29 cellular contexts compared by ENCODE assay signal in genomic region chr12:117733292-117733805, GRCh38.
"Had no signal": no experiment of that assay in that cellular context is flagged by ENCODE, and none has a peak within 500 bp of the region (broad histone marks: within the 10 kb centered on the region; RNA-seq: fewer than 3 reads in every experiment).

No MANE protein-coding gene starts in this region.

- H3K4me2 ChIP-seq: hepatocyte, smooth muscle cell had no signal

- DNase-seq: activated CD4-positive, alpha-beta T cell treated with anti-CD3 and anti-CD28 coated beads for 48 hours; activated CD4-positive, alpha-beta T cell treated with anti-CD3 and anti-CD28 coated beads, Interleukin-2, amount 50 U/mL, for 48 hours; activated CD8-positive, alpha-beta memory T cell treated with anti-CD3 and anti-CD28 coated beads for 24 hours; activated effector memory CD4-positive, alpha-beta T cell treated with anti-CD3 and anti-CD28 coated beads, Interleukin-2, amount 50 U/mL, for 16 hours; activated naive CD4-positive, alpha-beta T cell treated with anti-CD3 and anti-CD28 coated beads for 36 hours; activated naive CD8-positive, alpha-beta T cell treated with anti-CD3 and anti-CD28 coated beads, Interleukin-2, amount 10 ng/mL, durations not matched to agents 7 days and 5 days; islet precursor cell; left ventricle myocardium inferior; naive B cell; nephron progenitor cell; nucleus accumbens; psoas muscle; stimulated activated CD4-positive, alpha-beta T cell treated with anti-CD3 and anti-CD28 coated beads, Interleukin-1b, Interleukin-23, amount 100 ng/mL, for 48 hours; stimulated activated CD4-positive, alpha-beta T cell treated with anti-CD3 and anti-CD28 coated beads, Interleukin-4, amount 100 ng/mL, for 4 hours; stimulated activated CD8-positive, alpha-beta memory T cell treated with anti-CD3 and anti-CD28 coated beads, Interleukin-4, amount 100 ng/mL, for 48 hours; stimulated activated naive CD8-positive, alpha-beta T cell treated with anti-CD3 and anti-CD28 coated beads, Interleukin-15, amount 100 ng/mL, for 72 hours; T1000; WERI-Rb-1 had no signal

- H2AFZ ChIP-seq: hepatocyte, parathyroid adenoma had no signal

- H3K27me3 ChIP-seq: ascending aorta, cardiac muscle cell, gastroesophageal sphincter, hepatocyte, upper lobe of left lung had no signal

- H3K79me2 ChIP-seq: hepatocyte, parathyroid adenoma had no signal

- ATAC-seq: activated CD4-positive, CD25-positive, alpha-beta regulatory T cell treated with anti-CD3 and anti-CD28 coated beads, Interleukin-2, amount 50 U/mL, for 24 hours; gastroesophageal sphincter; psoas muscle; stimulated activated memory B cell treated with anti-CD40 and anti-IgM and Interleukin-4, amounts not matched to agents 10 μg/mL and 1 μg/mL and 100 μg/mL, for 72 hours; stimulated activated naive CD8-positive, alpha-beta T cell treated with anti-CD3 and anti-CD28 coated beads, Interleukin-15, amount 100 ng/mL, for 72 hours had no signal

- H3K9ac ChIP-seq: parathyroid adenoma had no signal

- FAIRE-seq: endothelial cell of umbilical vein had no signal

- H3K36me3 ChIP-seq: ascending aorta, cardiac muscle cell, gastroesophageal sphincter, left ventricle myocardium inferior, upper lobe of left lung, WERI-Rb-1 had no signal

- H3K27ac ChIP-seq: ascending aorta, cardiac muscle cell, gastroesophageal sphincter, hepatocyte, left ventricle myocardium inferior, parathyroid adenoma, psoas muscle, upper lobe of left lung, WERI-Rb-1 had no signal

- H3K4me1 ChIP-seq: ascending aorta, gastroesophageal sphincter, left ventricle myocardium inferior, parathyroid adenoma, psoas muscle, upper lobe of left lung had no signal

- H3K4me3 ChIP-seq: ascending aorta, cardiac muscle cell, gastroesophageal sphincter, hepatocyte, left ventricle myocardium inferior, lung, psoas muscle, smooth muscle cell, upper lobe of left lung had no signal

- H3K9me3 ChIP-seq: ascending aorta, gastroesophageal sphincter, left ventricle myocardium inferior, psoas muscle, upper lobe of left lung had no signal
